In the genomic region with DNA sequence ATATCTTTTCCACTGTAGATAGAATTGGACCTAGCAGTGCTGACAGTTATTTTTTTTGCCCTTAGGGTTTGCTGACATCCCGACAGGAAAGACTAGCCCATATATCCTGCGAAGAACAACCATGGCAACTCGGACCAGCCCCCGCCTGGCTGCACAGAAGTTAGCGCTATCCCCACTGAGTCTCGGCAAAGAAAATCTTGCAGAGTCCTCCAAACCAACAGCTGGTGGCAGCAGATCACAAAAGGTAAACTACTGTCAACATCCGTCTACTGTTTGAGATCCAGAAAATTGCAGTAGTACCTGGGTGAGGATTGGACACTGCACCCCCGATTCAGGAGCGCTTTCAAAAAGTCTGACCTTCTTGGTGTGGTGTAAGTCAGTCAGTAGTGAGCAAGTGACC, we compare ENCODE assay signal across 9 cellular contexts. TPM values are rescaled to one million over a fixed set of nuclear protein-coding genes. Genes with fewer than 3 reads are reported as not detected.
DNase-seq lines count a peak whose midpoint lies in the region; ATAC-seq, FAIRE-seq and TF ChIP-seq lines count a peak whose summit lies in the region.
"Had no signal": no experiment of that assay in that cellular context is flagged by ENCODE, and none has a peak within 500 bp of the region (broad histone marks: within the 10 kb centered on the region; RNA-seq: fewer than 3 reads in every experiment).

No MANE protein-coding gene starts in this region.

- peaks cover 15% of the 10 kb centered on the region for H3K36me3 ChIP-seq in mesendoderm (ENCODE audit: control insufficient read depth, insufficient read depth, low read length)

- H4K8ac ChIP-seq in mesendoderm (ENCODE audit: low read depth, low read length) = no peak overlapping the region

- no peak overlapping the region for H2BK120ac ChIP-seq in mesendoderm (ENCODE audit: low read depth, low read length)

- DNase-seq in D721Med (ENCODE audit: insufficient read length, low spot score) (no peak), M059J (ENCODE audit: low read depth) (peak; percentile 13), cardiac fibroblast (ENCODE audit: low read depth in 2 of 2) (peak; percentile 45 to 47), mesendoderm (peak; percentile 40), NCI-H187 (lab: John Stamatoyannopoulos, UW) (no peak), activated gamma-delta T cell (lab: John Stamatoyannopoulos, UW) (no peak)
- no peak for DNase-seq in activated CD8-positive, alpha-beta memory T cell treated with anti-CD3 and anti-CD28 coated beads, Interleukin-2, amount 50 U/mL, for 48 hours
- DNase-seq: NCI-H446 treated with DMSO at 0.1 percent for 48 hours had no signal

- TF ChIP-seq CTCF in D721Med (IDR thresholded peaks at IDR 0.05; ENCODE audit: insufficient read depth, missing control alignments) (peak; percentile 44), cardiac fibroblast (IDR thresholded peaks at IDR 0.05; ENCODE audit: low read depth, low read length) (peak; percentile 36)

- ATAC-seq in HG02981 (IDR thresholded peaks at IDR 0.05; ENCODE audit: unreplicated experiment) = no peak

- H3K4me3 ChIP-seq in cardiac fibroblast (replicated peaks in 1 of 2; ENCODE audit: low read depth in 2 of 2, low read length in 2 of 2) (no peak overlapping the region), mesendoderm (ENCODE audit: low read length) (no peak overlapping the region)

- no peak overlapping the region for H4K5ac ChIP-seq in mesendoderm (ENCODE audit: low read length)

- H2BK5ac ChIP-seq in mesendoderm (ENCODE audit: low read length) = no peak overlapping the region

- H2BK15ac ChIP-seq in mesendoderm (replicated peaks; ENCODE audit: low read depth) = no peak overlapping the region

- no peak overlapping the region for H3K23ac ChIP-seq in mesendoderm (ENCODE audit: low read length)

- no CpG with 5 or more reads among the region's 9 CpGs for WGBS in mesendoderm (ENCODE audit: extremely low coverage, insufficient coverage, low lambda C conversion rate)

- H3K27me3 ChIP-seq in mesendoderm (ENCODE audit: insufficient read depth, low read length, poor library complexity) = no peaks in the 10 kb centered on the region

- no peak overlapping the region for H2AK5ac ChIP-seq in mesendoderm (ENCODE audit: low read length)

- peak; percentile 72 for FAIRE-seq in D721Med (lab: Jason Lieb, UNC)

- H3K9ac ChIP-seq in mesendoderm (ENCODE audit: low read length) = no peak overlapping the region

- H3K18ac ChIP-seq in mesendoderm (ENCODE audit: low read length) = no peak overlapping the region

- peaks cover 3% of the 10 kb centered on the region for H3K79me1 ChIP-seq in mesendoderm (ENCODE audit: low read length)

- H3K56ac ChIP-seq in mesendoderm (ENCODE audit: low read length) = no peak overlapping the region

- no peak overlapping the region for H3K4me2 ChIP-seq in mesendoderm (ENCODE audit: low read length)

- peaks cover 2% of the 10 kb centered on the region for H3K79me2 ChIP-seq in mesendoderm (ENCODE audit: control insufficient read depth, insufficient read depth, low read length)

- H3K27ac ChIP-seq in mesendoderm (ENCODE audit: low read depth, low read length) = no peak overlapping the region

- no peaks in the 10 kb centered on the region for H3K4me1 ChIP-seq in mesendoderm (ENCODE audit: control insufficient read depth, low read depth, low read length)

- H3K4ac ChIP-seq in mesendoderm (ENCODE audit: low read depth, low read length) = no peak overlapping the region

RNA-seq across cellular contexts. Expression of a gene that starts 55.8 kb away (rescaled TPM):
- 45.5 and 83.9 TPM in 2 replicates for total RNA-seq in M059J (2014; rRNA removed; shearing (Covaris generic))
- polyA plus RNA-seq in mesendoderm (2013, experiment 1 of 2) = 51.8 TPM
- 53.5 TPM for polyA plus RNA-seq in mesendoderm (2013, experiment 2 of 2)

Comparison
In these comparisons a context has a peak if more than half of its experiments do, and no peak if none do; other contexts are left out.
1. DNase-seq: peak in M059J (single experiment), cardiac fibroblast (2 of 2) and mesendoderm (single experiment); none in D721Med (single experiment), NCI-H187 (0 of 2), activated CD8-positive, alpha-beta memory T cell treated with anti-CD3 and anti-CD28 coated beads, Interleukin-2, amount 50 U/mL, for 48 hours (single experiment) and activated gamma-delta T cell (single experiment).